ENCODE assay signal across 8 cellular contexts in genomic region chr10:102641398-102641797, GRCh38.
DNase-seq lines count a peak whose midpoint lies in the region; ATAC-seq, FAIRE-seq and TF ChIP-seq lines count a peak whose summit lies in the region.

No MANE protein-coding gene starts in this region.

- FAIRE-seq in endometrium (lab: Jason Lieb, UNC) = peak; percentile 45

- H3K4me2 ChIP-seq in parathyroid adenoma (ENCODE audit: low read length) = peak overlapping the region; percentile 81

- H3K9ac ChIP-seq in ES-I3 (ENCODE audit: low read depth, low read length) (peak overlapping the region; percentile 80), parathyroid adenoma (no peak overlapping the region)

- DNase-seq in NCI-H526 treated with DMSO at 0.1 percent for 48 hours (lab: John Stamatoyannopoulos, UW) (peak; percentile 7), SKM-1 (lab: John Stamatoyannopoulos, UW; ENCODE audit: unreplicated experiment) (no peak)
- DNase-seq in stimulated activated CD8-positive, alpha-beta memory T cell treated with anti-CD3 and anti-CD28 coated beads, Interleukin-4, amount 100 ng/mL, for 48 hours = no peak

- H3K4me1 ChIP-seq in ES-I3 (ENCODE audit: insufficient read depth, low read length) (no peaks in the 10 kb centered on the region), parathyroid adenoma (peaks cover 17% of the 10 kb centered on the region)

- H2AFZ ChIP-seq in parathyroid adenoma = peak overlapping the region; percentile 75

- H3K36me3 ChIP-seq in ES-I3 (ENCODE audit: insufficient read depth, low read length) (no peaks in the 10 kb centered on the region), parathyroid adenoma (ENCODE audit: control insufficient read depth, insufficient read depth, low read length) (no peaks in the 10 kb centered on the region)

- peak overlapping the region; percentile 99 for H3K27ac ChIP-seq in parathyroid adenoma

- peak overlapping the region; percentile 71 for H3K4me3 ChIP-seq in parathyroid adenoma (ENCODE audit: low read depth, low read length)

- H3K9me3 ChIP-seq in ES-I3 (ENCODE audit: control insufficient read depth, insufficient read depth, low read length) (no peaks in the 10 kb centered on the region), parathyroid adenoma (ENCODE audit: control insufficient read depth, low read length) (no peaks in the 10 kb centered on the region)

- peaks cover 23% of the 10 kb centered on the region for H3K79me2 ChIP-seq in parathyroid adenoma

- no peak for ATAC-seq in HG02840 (IDR thresholded peaks at IDR 0.05; ENCODE audit: low FRiP score, unreplicated experiment)
- no peak for ATAC-seq in HG03521 (IDR thresholded peaks at IDR 0.05; ENCODE audit: unreplicated experiment)

- TF ChIP-seq CTCF in parathyroid adenoma (IDR thresholded peaks at IDR 0.05) = no peak

- H3K27me3 ChIP-seq in parathyroid adenoma (ENCODE audit: control insufficient read depth, insufficient read depth, low read length) = no peaks in the 10 kb centered on the region
